ENCODE assay signal across 24 cellular contexts in genomic region chr1:47953661-47954060, GRCh38.
"Had no signal": no experiment of that assay in that cellular context is flagged by ENCODE, and none has a peak within 500 bp of the region (broad histone marks: within the 10 kb centered on the region; RNA-seq: fewer than 3 reads in every experiment).

No MANE protein-coding gene starts in this region.

- H3K4me3 Mint-ChIP-seq: stimulated activated effector memory CD8-positive, alpha-beta T cell treated with anti-CD3 and anti-CD28 coated beads, Interleukin-12 subunit alpha, Interleukin-12 subunit beta, amount 100 ng/mL, for 72 hours; stimulated activated memory B cell treated with anti-CD40 and anti-IgM and Interleukin-4, amounts not matched to agents 10 μg/mL and 1 μg/mL and 100 μg/mL, for 72 hours; stimulated activated naive B cell treated with anti-CD40 and anti-IgM and Interleukin-4, amounts not matched to agents 10 μg/mL and 1 μg/mL and 100 μg/mL, for 72 hours; stimulated activated naive CD8-positive, alpha-beta T cell treated with anti-CD3 and anti-CD28 coated beads, Interleukin-15, amount 100 ng/mL, for 72 hours; stimulated activated naive CD8-positive, alpha-beta T cell treated with anti-CD3 and anti-CD28 coated beads, Interleukin-15, Interleukin-2, amounts not matched to agents 100 ng/mL and 50 ng/mL, for 24 hours; type B pancreatic cell had no signal

- H3K9me3 Mint-ChIP-seq: stimulated activated effector memory CD8-positive, alpha-beta T cell treated with anti-CD3 and anti-CD28 coated beads, Interleukin-12 subunit alpha, Interleukin-12 subunit beta, amount 100 ng/mL, for 72 hours; stimulated activated naive B cell treated with anti-CD40 and anti-IgM and Interleukin-4, amounts not matched to agents 10 μg/mL and 1 μg/mL and 100 μg/mL, for 72 hours; stimulated activated naive CD8-positive, alpha-beta T cell treated with anti-CD3 and anti-CD28 coated beads, Interleukin-15, amount 100 ng/mL, for 72 hours; type B pancreatic cell had no signal

- DNase-seq: stimulated activated CD4-positive, alpha-beta T cell treated with anti-CD3 and anti-CD28 coated beads, Interleukin-2, amount 100 ng/mL, for 48 hours; stimulated activated CD4-positive, alpha-beta T cell treated with anti-CD3 and anti-CD28 coated beads, Interleukin-4, amount 100 ng/mL, for 1 hour; stimulated activated CD4-positive, alpha-beta T cell treated with anti-CD3 and anti-CD28 coated beads, Interleukin-4, amount 100 ng/mL, for 24 hours; stimulated activated CD4-positive, alpha-beta T cell treated with anti-CD3 and anti-CD28 coated beads, Interleukin-4, amount 100 ng/mL, for 4 hours; stimulated activated CD8-positive, alpha-beta memory T cell treated with anti-CD3 and anti-CD28 coated beads, Interleukin-4, amount 100 ng/mL, for 48 hours; stimulated activated naive B cell treated with anti-CD40 and anti-IgM and Interleukin-4, amounts not matched to agents 10 μg/mL and 1 μg/mL and 100 μg/mL, for 72 hours; stimulated activated naive CD4-positive, alpha-beta T cell; stimulated activated naive CD4-positive, alpha-beta T cell treated with Interleukin-2 at 50 U/mL for 16 hours; stimulated activated naive CD8-positive, alpha-beta T cell treated with anti-CD3 and anti-CD28 coated beads, Interleukin-15, amount 100 ng/mL, for 72 hours; stimulated activated naive CD8-positive, alpha-beta T cell treated with anti-CD3 and anti-CD28 coated beads, Interleukin-15, Interleukin-2, amounts not matched to agents 100 U/mL and 50 U/mL, for 24 hours; stomach; substantia nigra; testis; thyroid gland; tibial artery; transverse colon; trophoblast cell; upper lobe of left lung; upper lobe of right lung; uterus had no signal

- H3K27ac Mint-ChIP-seq: stimulated activated effector memory CD8-positive, alpha-beta T cell treated with anti-CD3 and anti-CD28 coated beads, Interleukin-12 subunit alpha, Interleukin-12 subunit beta, amount 100 ng/mL, for 72 hours; stimulated activated memory B cell treated with anti-CD40 and anti-IgM and Interleukin-4, amounts not matched to agents 10 μg/mL and 1 μg/mL and 100 μg/mL, for 72 hours; stimulated activated naive B cell treated with anti-CD40 and anti-IgM and Interleukin-4, amounts not matched to agents 10 μg/mL and 1 μg/mL and 100 μg/mL, for 72 hours; stimulated activated naive CD8-positive, alpha-beta T cell treated with anti-CD3 and anti-CD28 coated beads, Interleukin-15, Interleukin-2, amounts not matched to agents 100 ng/mL and 50 ng/mL, for 24 hours; type B pancreatic cell had no signal

- H3K36me3 Mint-ChIP-seq: stimulated activated effector memory CD8-positive, alpha-beta T cell treated with anti-CD3 and anti-CD28 coated beads, Interleukin-12 subunit alpha, Interleukin-12 subunit beta, amount 100 ng/mL, for 72 hours; stimulated activated memory B cell treated with anti-CD40 and anti-IgM and Interleukin-4, amounts not matched to agents 10 μg/mL and 1 μg/mL and 100 μg/mL, for 72 hours; stimulated activated naive B cell treated with anti-CD40 and anti-IgM and Interleukin-4, amounts not matched to agents 10 μg/mL and 1 μg/mL and 100 μg/mL, for 72 hours; type B pancreatic cell had no signal

- H3K27me3 Mint-ChIP-seq: stimulated activated naive CD8-positive, alpha-beta T cell treated with anti-CD3 and anti-CD28 coated beads, Interleukin-15, amount 100 ng/mL, for 72 hours had no signal

- H3K4me1 Mint-ChIP-seq: stimulated activated effector memory CD8-positive, alpha-beta T cell treated with anti-CD3 and anti-CD28 coated beads, Interleukin-12 subunit alpha, Interleukin-12 subunit beta, amount 100 ng/mL, for 72 hours; stimulated activated memory B cell treated with anti-CD40 and anti-IgM and Interleukin-4, amounts not matched to agents 10 μg/mL and 1 μg/mL and 100 μg/mL, for 72 hours; stimulated activated naive B cell treated with anti-CD40 and anti-IgM and Interleukin-4, amounts not matched to agents 10 μg/mL and 1 μg/mL and 100 μg/mL, for 72 hours; stimulated activated naive CD8-positive, alpha-beta T cell treated with anti-CD3 and anti-CD28 coated beads, Interleukin-15, amount 100 ng/mL, for 72 hours had no signal
